In genomic region chr14:63454863-63455622, GRCh38 we compare ENCODE assay signal across 8 cellular contexts.
DNase-seq lines count a peak whose midpoint lies in the region; ATAC-seq and TF ChIP-seq lines count a peak whose summit lies in the region.

No MANE protein-coding gene starts in this region.

- H3K9me2 ChIP-seq in PC-9 (ENCODE audit: insufficient read depth): no peaks in the 10 kb centered on the region

- H3K27ac ChIP-seq in CD4-positive, alpha-beta T cell (ENCODE audit: low read depth, low read length): no peak overlapping the region
- H3K27ac ChIP-seq in PC-9: no peak overlapping the region

- no peak overlapping the region for H2AFZ ChIP-seq in PC-9

- no peaks in the 10 kb centered on the region for H3K27me3 ChIP-seq in CD4-positive, alpha-beta T cell (ENCODE audit: control insufficient read depth, insufficient read depth, low read length)
- H3K27me3 ChIP-seq in PC-9 (ENCODE audit: insufficient read depth, low read depth): no peaks in the 10 kb centered on the region

- peak overlapping the region; percentile 25 for H3K27ac Mint-ChIP-seq in CD4-positive, alpha-beta T cell
- H3K27ac Mint-ChIP-seq in activated naive CD4-positive, alpha-beta T cell treated with anti-CD3 and anti-CD28 coated beads, Interleukin-2, amount 10 ng/mL, durations not matched to agents 7 days and 5 days: no peak overlapping the region

- H3K9me3 ChIP-seq in CD4-positive, alpha-beta T cell (ENCODE audit: control insufficient read depth, low read length): no peaks in the 10 kb centered on the region
- H3K9me3 ChIP-seq in PC-9 (ENCODE audit: insufficient read depth, low read depth): no peaks in the 10 kb centered on the region

- no peak for ATAC-seq in CD4-positive, alpha-beta T cell (ENCODE audit: poor library complexity)
- ATAC-seq in GM21529 (IDR thresholded peaks at IDR 0.05; ENCODE audit: unreplicated experiment): peak; percentile 63

- no TSS peak for BruUV-seq in PC-9 (replicated peaks; lab: Mats Ljungman, UMichigan)

- no peaks in the 10 kb centered on the region for H3K9me3 Mint-ChIP-seq in CD4-positive, alpha-beta T cell
- H3K9me3 Mint-ChIP-seq in activated naive CD4-positive, alpha-beta T cell treated with anti-CD3 and anti-CD28 coated beads, Interleukin-2, amount 10 ng/mL, durations not matched to agents 7 days and 5 days: no peaks in the 10 kb centered on the region

- no peak for TF ChIP-seq CTCF in CD4-positive, alpha-beta T cell (IDR thresholded peaks at IDR 0.05)
- no peak for TF ChIP-seq CTCF in PC-9 (conservative IDR thresholded peaks at IDR 0.05)

- H3K79me2 ChIP-seq in PC-9 (ENCODE audit: low read depth): peaks cover 63% of the 10 kb centered on the region

- peaks cover 4% of the 10 kb centered on the region; the same call in 1 of the 2 replicates for H3F3A ChIP-seq in PC-9 (ENCODE audit: insufficient read depth, low read depth)

- intact Hi-C loops in CD4-positive, alpha-beta T cell (cut with DNase I, micrococcal nuclease): no loop called here
- intact Hi-C loops in PC-9 (cut with micrococcal nuclease; ENCODE audit: unreplicated experiment): no loop called here

- H3K4me1 ChIP-seq in PC-9 (replicated peaks; ENCODE audit: insufficient read depth): no peaks in the 10 kb centered on the region

- H3K36me3 Mint-ChIP-seq in CD4-positive, alpha-beta T cell (ENCODE audit: low read depth): peaks cover 36% of the 10 kb centered on the region
- peaks cover 22% of the 10 kb centered on the region for H3K36me3 Mint-ChIP-seq in activated naive CD4-positive, alpha-beta T cell treated with anti-CD3 and anti-CD28 coated beads, Interleukin-2, amount 10 ng/mL, durations not matched to agents 7 days and 5 days

- H4K20me1 ChIP-seq in PC-9 (ENCODE audit: insufficient read depth): peaks cover 11% of the 10 kb centered on the region

- H3K4me3 ChIP-seq in PC-9: no peak overlapping the region

- H3K4me1 Mint-ChIP-seq in CD4-positive, alpha-beta T cell (ENCODE audit: low read depth): peaks cover 63% of the 10 kb centered on the region
- H3K4me1 Mint-ChIP-seq in activated naive CD4-positive, alpha-beta T cell treated with anti-CD3 and anti-CD28 coated beads, Interleukin-2, amount 10 ng/mL, durations not matched to agents 7 days and 5 days: no peaks in the 10 kb centered on the region

- DNase-seq in CD4-positive, alpha-beta T cell: no peak
- DNase-seq in NCI-H2107 treated with DMSO at 0.1 percent for 48 hours (lab: John Stamatoyannopoulos, UW; ENCODE audit: unreplicated experiment) (peak; percentile 95), fibroblast of peridontal ligament (ENCODE audit: extremely low read depth) (peak; percentile 46), hippocampal formation (lab: John Stamatoyannopoulos, UW) (no peak), DMS114 treated with DMSO at 0.1 percent for 48 hours (lab: John Stamatoyannopoulos, UW; ENCODE audit: unreplicated experiment) (no peak), PC-9 (no peak)
- no peak for DNase-seq in activated naive CD4-positive, alpha-beta T cell treated with anti-CD3 and anti-CD28 coated beads, Interleukin-2, amount 10 ng/mL, durations not matched to agents 7 days and 5 days

- no peak overlapping the region for H3K4me3 Mint-ChIP-seq in CD4-positive, alpha-beta T cell
- H3K4me3 Mint-ChIP-seq in activated naive CD4-positive, alpha-beta T cell treated with anti-CD3 and anti-CD28 coated beads, Interleukin-2, amount 10 ng/mL, durations not matched to agents 7 days and 5 days: no peak overlapping the region

- POLR2A ChIA-PET in CD4-positive, alpha-beta T cell (lab: Charles Lee): interaction anchor here (0.6 kb wide), 1 partner anchor 36 kb away, joined by 4 read pairs; no protein-coding TSS in a partner anchor
- POLR2A ChIA-PET in PC-9 (lab: Charles Lee; ENCODE audit: unreplicated experiment): interaction anchor here (0.6 kb wide), 2 partner anchors 17 to 222 kb away, joined by 7 to 37 read pairs; no protein-coding TSS in a partner anchor

- no peaks in the 10 kb centered on the region for H3K27me3 Mint-ChIP-seq in CD4-positive, alpha-beta T cell
- no peaks in the 10 kb centered on the region for H3K27me3 Mint-ChIP-seq in activated naive CD4-positive, alpha-beta T cell treated with anti-CD3 and anti-CD28 coated beads, Interleukin-2, amount 10 ng/mL, durations not matched to agents 7 days and 5 days

- no peak overlapping the region for H3K4me2 ChIP-seq in PC-9

- CTCF ChIA-PET in CD4-positive, alpha-beta T cell (lab: Charles Lee): no interaction called here
- CTCF ChIA-PET in PC-9 (lab: Charles Lee): interaction anchor here (1.1 kb wide), 1 partner anchor 38 kb away, joined by 6 read pairs; no protein-coding TSS in a partner anchor
- CTCF ChIA-PET in activated naive CD4-positive, alpha-beta T cell treated with anti-CD3 and anti-CD28 coated beads, Interleukin-2, amount 10 ng/mL, durations not matched to agents 7 days and 5 days (lab: Charles Lee): interaction anchor here (0.7 to 1.0 kb wide), 2 partner anchors 66 to 1307 kb away, joined by 3 read pairs; no protein-coding TSS in a partner anchor

- H3K36me3 ChIP-seq in PC-9 (ENCODE audit: low read depth): 0 out of 2 replicates have a peak, but pooled peaks cover 6% of the 10 kb centered on the region

Comparison
In these comparisons a context has a peak if more than half of its experiments do, and no peak if none do; other contexts are left out.
1. DNase-seq: peak in NCI-H2107 treated with DMSO at 0.1 percent for 48 hours (single experiment) and fibroblast of peridontal ligament (single experiment); none in CD4-positive, alpha-beta T cell (0 of 10), hippocampal formation (0 of 2), DMS114 treated with DMSO at 0.1 percent for 48 hours (single experiment), PC-9 (0 of 2) and activated naive CD4-positive, alpha-beta T cell treated with anti-CD3 and anti-CD28 coated beads, Interleukin-2, amount 10 ng/mL, durations not matched to agents 7 days and 5 days (single experiment).